In the genomic region with DNA sequence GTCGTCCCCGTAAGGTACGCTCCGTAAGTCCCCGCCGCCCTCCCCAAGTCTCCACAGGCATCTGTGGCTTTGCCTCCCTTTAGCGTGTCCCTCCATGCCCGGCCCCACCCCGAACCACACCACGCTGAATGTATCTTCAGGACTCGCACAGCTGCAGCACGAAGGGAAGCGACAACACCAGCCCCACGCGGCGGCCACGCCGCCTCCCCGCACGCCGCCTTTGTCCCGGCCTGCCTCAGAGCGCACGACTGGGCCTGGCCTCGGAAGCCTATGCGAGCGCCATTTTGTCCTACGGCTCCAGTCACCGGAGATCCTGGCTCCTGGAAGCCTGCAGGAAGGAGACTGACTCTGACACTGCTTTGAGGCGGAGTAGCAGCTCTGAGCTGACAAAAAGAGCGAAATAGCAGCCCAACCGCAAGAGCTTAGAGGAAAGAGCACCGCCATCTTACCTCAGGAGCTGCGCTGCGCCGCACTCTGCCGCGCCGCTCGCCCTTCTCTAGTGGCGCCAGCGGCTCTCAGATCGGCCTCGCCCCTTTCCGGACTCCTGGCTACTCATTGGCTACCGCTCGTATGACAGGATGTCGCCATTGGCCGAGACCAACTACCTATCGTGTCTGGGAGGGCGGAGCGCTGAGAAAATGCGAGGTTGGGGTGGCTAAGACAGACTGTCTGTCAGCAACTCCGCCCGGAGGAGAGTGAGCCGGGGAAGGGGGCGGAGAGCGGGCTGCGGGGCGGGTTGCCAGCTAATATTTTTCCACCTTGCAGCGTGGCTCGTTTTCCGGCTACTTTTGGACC, we compare ENCODE assay signal across 1 cellular context.
TF ChIP-seq lines count a peak whose summit lies in the region.

KANSL2 (minus strand) TSS at position 501 of the 795 bp plus-strand sequence. CDS start 606 bp downstream, outside the sequence.

TF ChIP-seq in K562, 482 proteins besides CTCF, POLR2A, EP300 and RAD21 (continued from another document and continues in another):
- TF ChIP-seq, protein P1, sequence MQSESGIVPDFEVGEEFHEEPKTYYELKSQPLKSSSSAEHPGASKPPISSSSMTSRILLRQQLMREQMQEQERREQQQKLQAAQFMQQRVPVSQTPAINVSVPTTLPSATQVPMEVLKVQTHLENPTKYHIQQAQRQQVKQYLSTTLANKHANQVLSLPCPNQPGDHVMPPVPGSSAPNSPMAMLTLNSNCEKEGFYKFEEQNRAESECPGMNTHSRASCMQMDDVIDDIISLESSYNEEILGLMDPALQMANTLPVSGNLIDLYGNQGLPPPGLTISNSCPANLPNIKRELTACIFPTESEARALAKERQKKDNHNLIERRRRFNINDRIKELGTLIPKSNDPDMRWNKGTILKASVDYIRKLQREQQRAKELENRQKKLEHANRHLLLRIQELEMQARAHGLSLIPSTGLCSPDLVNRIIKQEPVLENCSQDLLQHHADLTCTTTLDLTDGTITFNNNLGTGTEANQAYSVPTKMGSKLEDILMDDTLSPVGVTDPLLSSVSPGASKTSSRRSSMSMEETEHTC (IDR thresholded peaks at IDR 0.05), result no peak
- TF ChIP-seq CC2D1A (IDR thresholded peaks at IDR 0.05) (no peak), NCOA6 (IDR thresholded peaks at IDR 0.05) (no peak), HMGN3 (IDR thresholded peaks at IDR 0.05; ENCODE audit: borderline replicate concordance, extremely low read depth, insufficient read length, low read depth, low read length) (peak; percentile 47), L3MBTL2 (IDR thresholded peaks at IDR 0.05) (peak; percentile 70), ZBTB7A (IDR thresholded peaks at IDR 0.05; ENCODE audit: borderline replicate concordance, control insufficient read depth, low read depth, low read length) (no peak), FOS (IDR thresholded peaks at IDR 0.05; ENCODE audit: extremely low read depth, insufficient read length) (peak; percentile 96), SPI1 (IDR thresholded peaks at IDR 0.05; ENCODE audit: borderline replicate concordance, low read depth, low read length) (no peak), DEAF1 (CRISPR knock-in tag; IDR thresholded peaks at IDR 0.05) (no peak), RBM14 (IDR thresholded peaks at IDR 0.05; ENCODE audit: borderline replicate concordance, insufficient read depth, low read depth, low read length) (no peak), PHF20 (IDR thresholded peaks at IDR 0.05; ENCODE audit: partially characterized antibody) (peak; percentile 80), ZBED1 (IDR thresholded peaks at IDR 0.05) (0 out of 2 replicates have a peak, but pooled peaks have one; percentile 58), PURB (CRISPR knock-in tag; IDR thresholded peaks at IDR 0.05; ENCODE audit: low read depth) (no peak), MXD1 (CRISPR knock-in tag; IDR thresholded peaks at IDR 0.05; ENCODE audit: borderline replicate concordance, poor library complexity, severe bottlenecking) (peak; percentile 73), SRSF1 (IDR thresholded peaks at IDR 0.05; ENCODE audit: low read depth, low read length) (no peak), PYGO2 (tag; IDR thresholded peaks at IDR 0.05) (no peak), HDAC8 (tag; IDR thresholded peaks at IDR 0.05) (no peak), ZNF41 (CRISPR knock-in tag; conservative IDR thresholded peaks at IDR 0.05) (0 out of 2 replicates have a peak, but pooled peaks have one; percentile 34), SP2 (IDR thresholded peaks at IDR 0.05; ENCODE audit: extremely low read depth, low read depth, low read length, poor library complexity, severe bottlenecking) (peak; percentile 74), ZNF766 (CRISPR knock-in tag; conservative IDR thresholded peaks at IDR 0.05) (peak; percentile 60; the same call in 1 of the 2 replicates), HDAC2 (IDR thresholded peaks at IDR 0.05) (peak; percentile 19; the same call in 1 of the 2 replicates), SIN3B (IDR thresholded peaks at IDR 0.05; ENCODE audit: low read depth) (peak; percentile 49; the same call in 1 of the 2 replicates), ERF (CRISPR knock-in tag; IDR thresholded peaks at IDR 0.05) (0 out of 2 replicates have a peak, but pooled peaks have one; percentile 21), SMAD3 (CRISPR knock-in tag; conservative IDR thresholded peaks at IDR 0.05) (0 out of 2 replicates have a peak, but pooled peaks have one; percentile 59), ZKSCAN1 (IDR thresholded peaks at IDR 0.05; ENCODE audit: low read depth, low read length) (no peak), SRSF9 (IDR thresholded peaks at IDR 0.05; ENCODE audit: borderline replicate concordance, low read depth, low read length) (no peak), DPF2 (IDR thresholded peaks at IDR 0.05) (peak; percentile 8; the same call in 1 of the 2 replicates), GATAD2A (IDR thresholded peaks at IDR 0.05) (no peak), ARNT (IDR thresholded peaks at IDR 0.05) (no peak), ELK3 (CRISPR knock-in tag; IDR thresholded peaks at IDR 0.05) (no peak), ZC3H4 (CRISPR knock-in tag; IDR thresholded peaks at IDR 0.05; ENCODE audit: borderline replicate concordance) (no peak; the same call in 1 of the 2 replicates), FOXM1 (IDR thresholded peaks at IDR 0.05; ENCODE audit: low read depth) (no peak), FOXM1 (CRISPR knock-in tag; IDR thresholded peaks at IDR 0.05; ENCODE audit: low read depth) (0 out of 2 replicates have a peak, but pooled peaks have one; percentile 58), CBX1 (IDR thresholded peaks at IDR 0.05; ENCODE audit: low read depth) (no peak), HNRNPH1 (optimal IDR thresholded peaks at IDR 0.05; ENCODE audit: low read depth, low read length) (no peak), NFRKB (IDR thresholded peaks at IDR 0.05; ENCODE audit: low read depth) (peak; percentile 97), MAFF (IDR thresholded peaks at IDR 0.05; ENCODE audit: low read length) (no peak), ZNF431 (CRISPR knock-in tag; IDR thresholded peaks at IDR 0.05) (peak; percentile 61; the same call in 1 of the 2 replicates), SREBF1 (IDR thresholded peaks at IDR 0.05; ENCODE audit: borderline replicate concordance, low read depth, low read length) (no peak), PHTF2 (CRISPR knock-in tag; IDR thresholded peaks at IDR 0.05) (0 out of 2 replicates have a peak, but pooled peaks have one; percentile 36), TFAM (CRISPR knock-in tag; conservative IDR thresholded peaks at IDR 0.05) (no peak), ZNF583 (CRISPR knock-in tag; IDR thresholded peaks at IDR 0.05) (peak; percentile 52; the same call in 1 of the 2 replicates), YY1 (IDR thresholded peaks at IDR 0.05; ENCODE audit: borderline replicate concordance in 1 of 3, control insufficient read depth in 1 of 3, extremely low read depth in 1 of 3, insufficient read depth in 3 of 3, insufficient read length in 1 of 3, insufficient replicate concordance in 2 of 3, low read depth in 1 of 3, low read length in 2 of 3) (peak; percentile 75 to 94 (median 93)), NRF1 (conservative IDR thresholded peaks at IDR 0.05 in 1 of 2, IDR thresholded peaks at IDR 0.05 in 1 of 2) (peak; percentile 86 to 89), FOXP1 (CRISPR knock-in tag; IDR thresholded peaks at IDR 0.05) (peak; percentile 76; the same call in 1 of the 2 replicates), THRA (IDR thresholded peaks at IDR 0.05) (no peak), DNMT1 (IDR thresholded peaks at IDR 0.05) (no peak), EP400 (IDR thresholded peaks at IDR 0.05) (peak; percentile 98)
- TF ChIP-seq, protein P2, sequence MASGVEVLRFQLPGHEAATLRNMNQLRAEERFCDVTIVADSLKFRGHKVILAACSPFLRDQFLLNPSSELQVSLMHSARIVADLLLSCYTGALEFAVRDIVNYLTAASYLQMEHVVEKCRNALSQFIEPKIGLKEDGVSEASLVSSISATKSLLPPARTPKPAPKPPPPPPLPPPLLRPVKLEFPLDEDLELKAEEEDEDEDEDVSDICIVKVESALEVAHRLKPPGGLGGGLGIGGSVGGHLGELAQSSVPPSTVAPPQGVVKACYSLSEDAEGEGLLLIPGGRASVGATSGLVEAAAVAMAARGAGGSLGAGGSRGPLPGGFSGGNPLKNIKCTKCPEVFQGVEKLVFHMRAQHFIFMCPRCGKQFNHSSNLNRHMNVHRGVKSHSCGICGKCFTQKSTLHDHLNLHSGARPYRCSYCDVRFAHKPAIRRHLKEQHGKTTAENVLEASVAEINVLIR (CRISPR knock-in tag; IDR thresholded peaks at IDR 0.05), result no peak
- TF ChIP-seq, protein P3, sequence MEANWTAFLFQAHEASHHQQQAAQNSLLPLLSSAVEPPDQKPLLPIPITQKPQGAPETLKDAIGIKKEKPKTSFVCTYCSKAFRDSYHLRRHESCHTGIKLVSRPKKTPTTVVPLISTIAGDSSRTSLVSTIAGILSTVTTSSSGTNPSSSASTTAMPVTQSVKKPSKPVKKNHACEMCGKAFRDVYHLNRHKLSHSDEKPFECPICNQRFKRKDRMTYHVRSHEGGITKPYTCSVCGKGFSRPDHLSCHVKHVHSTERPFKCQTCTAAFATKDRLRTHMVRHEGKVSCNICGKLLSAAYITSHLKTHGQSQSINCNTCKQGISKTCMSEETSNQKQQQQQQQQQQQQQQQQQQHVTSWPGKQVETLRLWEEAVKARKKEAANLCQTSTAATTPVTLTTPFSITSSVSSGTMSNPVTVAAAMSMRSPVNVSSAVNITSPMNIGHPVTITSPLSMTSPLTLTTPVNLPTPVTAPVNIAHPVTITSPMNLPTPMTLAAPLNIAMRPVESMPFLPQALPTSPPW (CRISPR knock-in tag; IDR thresholded peaks at IDR 0.05), result peak; percentile 30
- TF ChIP-seq, protein P4, sequence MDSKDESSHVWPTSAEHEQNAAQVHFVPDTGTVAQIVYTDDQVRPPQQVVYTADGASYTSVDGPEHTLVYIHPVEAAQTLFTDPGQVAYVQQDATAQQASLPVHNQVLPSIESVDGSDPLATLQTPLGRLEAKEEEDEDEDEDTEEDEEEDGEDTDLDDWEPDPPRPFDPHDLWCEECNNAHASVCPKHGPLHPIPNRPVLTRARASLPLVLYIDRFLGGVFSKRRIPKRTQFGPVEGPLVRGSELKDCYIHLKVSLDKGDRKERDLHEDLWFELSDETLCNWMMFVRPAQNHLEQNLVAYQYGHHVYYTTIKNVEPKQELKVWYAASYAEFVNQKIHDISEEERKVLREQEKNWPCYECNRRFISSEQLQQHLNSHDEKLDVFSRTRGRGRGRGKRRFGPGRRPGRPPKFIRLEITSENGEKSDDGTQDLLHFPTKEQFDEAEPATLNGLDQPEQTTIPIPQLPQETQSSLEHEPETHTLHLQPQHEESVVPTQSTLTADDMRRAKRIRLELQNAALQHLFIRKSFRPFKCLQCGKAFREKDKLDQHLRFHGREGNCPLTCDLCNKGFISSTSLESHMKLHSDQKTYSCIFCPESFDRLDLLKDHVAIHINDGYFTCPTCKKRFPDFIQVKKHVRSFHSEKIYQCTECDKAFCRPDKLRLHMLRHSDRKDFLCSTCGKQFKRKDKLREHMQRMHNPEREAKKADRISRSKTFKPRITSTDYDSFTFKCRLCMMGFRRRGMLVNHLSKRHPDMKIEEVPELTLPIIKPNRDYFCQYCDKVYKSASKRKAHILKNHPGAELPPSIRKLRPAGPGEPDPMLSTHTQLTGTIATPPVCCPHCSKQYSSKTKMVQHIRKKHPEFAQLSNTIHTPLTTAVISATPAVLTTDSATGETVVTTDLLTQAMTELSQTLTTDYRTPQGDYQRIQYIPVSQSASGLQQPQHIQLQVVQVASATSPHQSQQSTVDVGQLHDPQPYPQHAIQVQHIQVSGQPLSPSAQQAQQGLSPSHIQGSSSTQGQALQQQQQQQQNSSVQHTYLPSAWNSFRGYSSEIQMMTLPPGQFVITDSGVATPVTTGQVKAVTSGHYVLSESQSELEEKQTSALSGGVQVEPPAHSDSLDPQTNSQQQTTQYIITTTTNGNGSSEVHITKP (IDR thresholded peaks at IDR 0.05; ENCODE audit: partially characterized antibody), result peak; percentile 42
- TF ChIP-seq, protein P5, sequence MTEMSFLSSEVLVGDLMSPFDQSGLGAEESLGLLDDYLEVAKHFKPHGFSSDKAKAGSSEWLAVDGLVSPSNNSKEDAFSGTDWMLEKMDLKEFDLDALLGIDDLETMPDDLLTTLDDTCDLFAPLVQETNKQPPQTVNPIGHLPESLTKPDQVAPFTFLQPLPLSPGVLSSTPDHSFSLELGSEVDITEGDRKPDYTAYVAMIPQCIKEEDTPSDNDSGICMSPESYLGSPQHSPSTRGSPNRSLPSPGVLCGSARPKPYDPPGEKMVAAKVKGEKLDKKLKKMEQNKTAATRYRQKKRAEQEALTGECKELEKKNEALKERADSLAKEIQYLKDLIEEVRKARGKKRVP (CRISPR knock-in tag; IDR thresholded peaks at IDR 0.05), result peak; percentile 52; the same call in 1 of the 2 replicates
- TF ChIP-seq, protein P6, sequence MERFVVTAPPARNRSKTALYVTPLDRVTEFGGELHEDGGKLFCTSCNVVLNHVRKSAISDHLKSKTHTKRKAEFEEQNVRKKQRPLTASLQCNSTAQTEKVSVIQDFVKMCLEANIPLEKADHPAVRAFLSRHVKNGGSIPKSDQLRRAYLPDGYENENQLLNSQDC (CRISPR knock-in tag; IDR thresholded peaks at IDR 0.05), result 0 out of 2 replicates have a peak, but pooled peaks have one; percentile 50
